ENCODE assay signal across 25 cellular contexts in the genomic region with DNA sequence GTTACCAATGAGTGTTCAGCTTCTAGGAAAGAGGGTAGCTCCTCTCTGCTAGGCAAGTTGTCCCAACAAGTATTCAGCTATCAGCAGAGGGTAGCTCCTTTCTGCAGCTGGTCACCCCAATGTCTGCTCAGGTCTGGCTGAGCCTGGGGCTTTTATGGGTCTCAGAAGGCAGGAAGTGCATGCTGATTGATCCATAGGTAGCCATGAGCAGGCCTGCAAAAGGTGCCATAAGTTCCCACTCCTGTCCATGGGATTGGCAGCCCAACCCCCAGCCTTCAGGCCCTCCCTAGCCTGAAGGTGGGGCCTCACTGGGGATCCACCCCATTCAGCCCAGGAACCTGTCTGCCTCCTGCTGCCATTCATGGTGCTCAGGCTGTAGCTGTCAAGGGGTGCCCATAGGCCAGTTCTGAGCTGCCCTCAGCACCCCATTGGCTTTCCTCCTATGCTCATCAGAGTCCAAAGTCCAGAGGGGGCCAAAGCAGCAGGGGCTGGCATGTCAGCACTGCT. TPM values are rescaled to one million over a fixed set of nuclear protein-coding genes. Genes with fewer than 3 reads are reported as not detected.
A peak's percentile ranks its signal among the peaks of the same experiment; 100 is the strongest.
DNase-seq lines count a peak whose midpoint lies in the region; ATAC-seq and TF ChIP-seq lines count a peak whose summit lies in the region.
"Had no signal": no experiment of that assay in that cellular context is flagged by ENCODE, and none has a peak within 500 bp of the region (broad histone marks: within the 10 kb centered on the region; RNA-seq: fewer than 3 reads in every experiment).

No MANE protein-coding gene starts in this region.

- peaks cover 8% of the 10 kb centered on the region for H3K27me3 Mint-ChIP-seq in neural progenitor cell (ENCODE audit: insufficient read depth, low read depth)

- H3K27me3 ChIP-seq in cardiac muscle cell, result no peaks in the 10 kb centered on the region
- no peaks in the 10 kb centered on the region; the same call in 1 of the 2 replicates for H3K27me3 ChIP-seq in iPS DF 6.9 (ENCODE audit: control insufficient read depth, insufficient read depth, low read length)
- H3K27me3 ChIP-seq in neural progenitor cell, result no peaks in the 10 kb centered on the region

- no peak overlapping the region for H3K27ac Mint-ChIP-seq in neural progenitor cell
- H3K27ac Mint-ChIP-seq: B cell; CD8-positive, alpha-beta T cell had no signal

- H3F3A ChIP-seq in neural progenitor cell (ENCODE audit: low read depth), result peaks cover 14% of the 10 kb centered on the region

- no peaks in the 10 kb centered on the region for H3K36me3 ChIP-seq in cardiac muscle cell
- no peaks in the 10 kb centered on the region for H3K36me3 ChIP-seq in SK-N-MC (ENCODE audit: insufficient read depth, low read length)
- H3K36me3 ChIP-seq in iPS DF 6.9 (ENCODE audit: control insufficient read depth, insufficient read depth, low read length), result no peaks in the 10 kb centered on the region; the same call in 1 of the 2 replicates
- H3K36me3 ChIP-seq in neural progenitor cell, result no peaks in the 10 kb centered on the region
- H3K36me3 ChIP-seq: HAP-1 had no signal

- H3K27ac ChIP-seq in cardiac muscle cell (peak overlapping the region; percentile 71), SK-N-MC (0 out of 2 replicates have a peak overlapping the region, but pooled peaks have one; percentile 32), iPS DF 6.9 (ENCODE audit: low read length) (peak overlapping the region; percentile 9), neural progenitor cell (no peak overlapping the region)
- H3K27ac ChIP-seq: 22Rv1, C4-2B, RWPE1 had no signal

- H3K36me3 Mint-ChIP-seq in neural progenitor cell, result no peaks in the 10 kb centered on the region
- H3K36me3 Mint-ChIP-seq: CD8-positive, alpha-beta T cell had no signal

- H3K9ac ChIP-seq in SK-N-MC (ENCODE audit: insufficient read length), result no peak overlapping the region
- H3K9ac ChIP-seq in neural progenitor cell, result no peak overlapping the region

- H3K4me3 Mint-ChIP-seq in neural progenitor cell, result no peak overlapping the region
- H3K4me3 Mint-ChIP-seq: B cell; CD8-positive, alpha-beta T cell had no signal

- intact Hi-C loops in cardiac septum (cut with DNase I), result no loop called here

- no peaks in the 10 kb centered on the region for H4K20me1 ChIP-seq in neural progenitor cell (ENCODE audit: low read depth)

- H3K4me2 ChIP-seq in neural progenitor cell, result peak overlapping the region; percentile 64

- H3K79me2 ChIP-seq in neural progenitor cell (ENCODE audit: low read depth), result peaks cover under 1% of the 10 kb centered on the region

- H3K4me3 ChIP-seq in cardiac muscle cell (no peak overlapping the region), SK-N-MC (peak overlapping the region; percentile 16; the same call in 1 of the 2 replicates), iPS DF 6.9 (ENCODE audit: low read length) (no peak overlapping the region), neural progenitor cell (no peak overlapping the region)
- H3K4me3 ChIP-seq: HAP-1, K562 had no signal

- peaks cover 3% of the 10 kb centered on the region for H3K9me3 Mint-ChIP-seq in neural progenitor cell
- H3K9me3 Mint-ChIP-seq: CD8-positive, alpha-beta T cell had no signal

- no peak for TF ChIP-seq CTCF in cardiac muscle cell (IDR thresholded peaks at IDR 0.05; ENCODE audit: low read depth, low read length)
- no peak for TF ChIP-seq CTCF in neural progenitor cell (IDR thresholded peaks at IDR 0.05)

- H3K9me3 ChIP-seq in cardiac muscle cell (ENCODE audit: low read depth), result no peaks in the 10 kb centered on the region
- no peaks in the 10 kb centered on the region for H3K9me3 ChIP-seq in SK-N-MC (ENCODE audit: low read depth, low read length)
- no peaks in the 10 kb centered on the region for H3K9me3 ChIP-seq in iPS DF 6.9 (ENCODE audit: control insufficient read depth, insufficient read depth, low read length)
- no peaks in the 10 kb centered on the region for H3K9me3 ChIP-seq in neural progenitor cell (ENCODE audit: low read depth)
- H3K9me3 ChIP-seq: HAP-1 had no signal

- ATAC-seq in HG03442 (IDR thresholded peaks at IDR 0.05; ENCODE audit: unreplicated experiment), result no peak
- ATAC-seq: CD8-positive, alpha-beta T cell; K562 had no signal

- peaks cover 21% of the 10 kb centered on the region for H3K4me1 ChIP-seq in cardiac muscle cell (ENCODE audit: low read depth)
- H3K4me1 ChIP-seq in iPS DF 6.9 (ENCODE audit: control insufficient read depth, insufficient read depth, low read length), result peaks cover 17% of the 10 kb centered on the region
- peaks cover 21% of the 10 kb centered on the region for H3K4me1 ChIP-seq in neural progenitor cell

- DNase-seq in cardiac muscle cell (ENCODE audit: low read depth in 1 of 2, low spot score in 1 of 2) (peak in 1 of 2 donors; percentile 70), cardiac septum (ENCODE audit: low spot score) (no peak), SK-N-MC (ENCODE audit: low read depth, low spot score) (no peak), iPS DF 6.9 (ENCODE audit: low read depth, low spot score) (no peak), neural progenitor cell (ENCODE audit: low spot score) (no peak), DMS153 (lab: John Stamatoyannopoulos, UW) (no peak), NCI-H1092 treated with DMSO at 0.1 percent for 48 hours (lab: John Stamatoyannopoulos, UW) (no peak)
- DNase-seq: CD8-positive, alpha-beta T cell; DMS 273 treated with DMSO at 0.1 percent for 48 hours; DMS79 treated with DMSO at 0.1 percent for 48 hours; Kasumi-1; NCI-H1105; NCI-H146; NCI-H1930; NCI-H2107; NCI-H446 treated with DMSO at 0.1 percent for 48 hours; SHP77; SW 1271 had no signal

- peaks cover 11% of the 10 kb centered on the region for H3K4me1 Mint-ChIP-seq in neural progenitor cell

- H2AFZ ChIP-seq in neural progenitor cell (replicated peaks), result no peak overlapping the region

RNA-seq across cellular contexts. Expression of a gene that starts 34.6 kb away (rescaled TPM):
- total RNA-seq in cardiac muscle cell, result 25.5 and 34.6 TPM in 2 replicates
- polyA plus RNA-seq in cardiac muscle cell, result 14.3 and 15.9 TPM in 2 replicates
- total RNA-seq in cardiac septum, result 39.9 TPM
- total RNA-seq in neural progenitor cell (ENCODE audit: low replicate concordance), result 35.7 and 36.3 TPM in 2 replicates
